In genomic region chr11:125592305-125593112, GRCh38 we compare ENCODE assay signal across 1 cellular context.
TF ChIP-seq lines count a peak whose summit lies in the region.

STT3A (plus strand) TSS chr11:125592852; CDS start chr11:125595916, 3,064 bp downstream.

TF ChIP-seq in HepG2, 621 proteins besides CTCF, POLR2A, EP300 and RAD21 (continued from another document):
- TF ChIP-seq PAXIP1 (CRISPR knock-in tag; conservative IDR thresholded peaks at IDR 0.05) (peak; percentile 29; the same call in 1 of the 2 replicates), ZNF761 (CRISPR knock-in tag; conservative IDR thresholded peaks at IDR 0.05) (no peak; the same call in 1 of the 2 replicates), KDM5A (IDR thresholded peaks at IDR 0.05; ENCODE audit: borderline replicate concordance, low read length) (peak; percentile 90), ZNF460 (CRISPR knock-in tag; IDR thresholded peaks at IDR 0.05; ENCODE audit: borderline replicate concordance) (no peak), ZSCAN21 (CRISPR knock-in tag; IDR thresholded peaks at IDR 0.05; ENCODE audit: borderline replicate concordance) (no peak), HBP1 (CRISPR knock-in tag; IDR thresholded peaks at IDR 0.05; ENCODE audit: low read depth) (peak; percentile 75), IKZF5 (CRISPR knock-in tag; IDR thresholded peaks at IDR 0.05) (peak; percentile 69), ZFP91 (CRISPR knock-in tag; IDR thresholded peaks at IDR 0.05; ENCODE audit: borderline replicate concordance) (peak; percentile 69; the same call in 1 of the 2 replicates), ISX (CRISPR knock-in tag; conservative IDR thresholded peaks at IDR 0.05) (0 out of 2 replicates have a peak, but pooled peaks have one; percentile 68), MYNN (CRISPR knock-in tag; IDR thresholded peaks at IDR 0.05; ENCODE audit: low read depth) (0 out of 2 replicates have a peak, but pooled peaks have one; percentile 32), MED1 (CRISPR knock-in tag; IDR thresholded peaks at IDR 0.05) (peak; percentile 42), ZNF563 (CRISPR knock-in tag; IDR thresholded peaks at IDR 0.05) (peak; percentile 77), MIER3 (CRISPR knock-in tag; IDR thresholded peaks at IDR 0.05; ENCODE audit: borderline replicate concordance) (peak; percentile 16; the same call in 1 of the 2 replicates), MXD1 (CRISPR knock-in tag; IDR thresholded peaks at IDR 0.05) (peak; percentile 72; the same call in 1 of the 2 replicates), SATB2 (CRISPR knock-in tag; IDR thresholded peaks at IDR 0.05) (0 out of 2 replicates have a peak, but pooled peaks have one; percentile 49), ZNF704 (CRISPR knock-in tag; IDR thresholded peaks at IDR 0.05; ENCODE audit: borderline replicate concordance) (no peak; the same call in 1 of the 2 replicates), UBTF (CRISPR knock-in tag; IDR thresholded peaks at IDR 0.05) (peak; percentile 66), ZNF3 (CRISPR knock-in tag; IDR thresholded peaks at IDR 0.05) (0 out of 2 replicates have a peak, but pooled peaks have one; percentile 24), ZNF343 (CRISPR knock-in tag; IDR thresholded peaks at IDR 0.05) (0 out of 2 replicates have a peak, but pooled peaks have one; percentile 6), ZNF790 (CRISPR knock-in tag; IDR thresholded peaks at IDR 0.05; ENCODE audit: borderline replicate concordance) (peak; percentile 80), ZNF451 (CRISPR knock-in tag; IDR thresholded peaks at IDR 0.05) (0 out of 2 replicates have a peak, but pooled peaks have one; percentile 45)
